In genomic region chr9:75147638-75148037, GRCh38 we compare ENCODE assay signal across 9 cellular contexts. TPM values are rescaled to one million over a fixed set of nuclear protein-coding genes. Genes with fewer than 3 reads are reported as not detected.
A peak's percentile ranks its signal among the peaks of the same experiment; 100 is the strongest.
DNase-seq lines count a peak whose midpoint lies in the region; ATAC-seq, FAIRE-seq and TF ChIP-seq lines count a peak whose summit lies in the region.
"Had no signal": no experiment of that assay in that cellular context is flagged by ENCODE, and none has a peak within 500 bp of the region (broad histone marks: within the 10 kb centered on the region; RNA-seq: fewer than 3 reads in every experiment).

No MANE protein-coding gene starts in this region.

- FAIRE-seq in D721Med (lab: Jason Lieb, UNC): no peak

- no peak for TF ChIP-seq CTCF in choroid plexus epithelial cell (conservative IDR thresholded peaks at IDR 0.05; ENCODE audit: low read depth, low read length)
- no peak for TF ChIP-seq CTCF in D721Med (IDR thresholded peaks at IDR 0.05; ENCODE audit: insufficient read depth, missing control alignments)
- no peak for TF ChIP-seq CTCF in neural progenitor cell (IDR thresholded peaks at IDR 0.05)

- H3F3A ChIP-seq in neural progenitor cell (ENCODE audit: low read depth): no peaks in the 10 kb centered on the region

- H3K4me3 ChIP-seq in choroid plexus epithelial cell (ENCODE audit: low read depth, low read length) (no peak overlapping the region), neural progenitor cell (no peak overlapping the region)

- no peak overlapping the region for H3K9ac ChIP-seq in neural progenitor cell

- H3K36me3 Mint-ChIP-seq in neural progenitor cell: no peaks in the 10 kb centered on the region

- peaks cover 31% of the 10 kb centered on the region for H3K36me3 ChIP-seq in KOPT-K1 (ENCODE audit: insufficient read depth, low read length)
- H3K36me3 ChIP-seq in neural progenitor cell: no peaks in the 10 kb centered on the region

- peaks cover 6% of the 10 kb centered on the region for H3K9me3 ChIP-seq in KOPT-K1 (ENCODE audit: insufficient read depth, low read length, poor library complexity, severe bottlenecking)
- H3K9me3 ChIP-seq in neural progenitor cell (ENCODE audit: low read depth): no peaks in the 10 kb centered on the region

- H3K27ac Mint-ChIP-seq in neural progenitor cell: no peak overlapping the region

- H3K9me3 Mint-ChIP-seq in neural progenitor cell: no peaks in the 10 kb centered on the region

- DNase-seq in AML-193 (lab: John Stamatoyannopoulos, UW) (peak; percentile 76 to 78), choroid plexus epithelial cell (ENCODE audit: low read depth) (peak; percentile 28), D721Med (ENCODE audit: insufficient read length, low spot score) (no peak), foreskin melanocyte (no peak), neural progenitor cell (ENCODE audit: low spot score) (no peak), midbrain (lab: John Stamatoyannopoulos, UW) (no peak)
- DNase-seq: hippocampal formation had no signal

- no peaks in the 10 kb centered on the region for H3K79me2 ChIP-seq in neural progenitor cell (ENCODE audit: low read depth)

- H3K4me1 ChIP-seq in neural progenitor cell: peaks cover 5% of the 10 kb centered on the region

- H3K4me3 Mint-ChIP-seq in neural progenitor cell: no peak overlapping the region

- ATAC-seq in GM19351 (IDR thresholded peaks at IDR 0.05; ENCODE audit: unreplicated experiment): peak; percentile 70

- peaks cover 9% of the 10 kb centered on the region for H3K4me1 Mint-ChIP-seq in neural progenitor cell

- no peaks in the 10 kb centered on the region for H3K27me3 Mint-ChIP-seq in neural progenitor cell (ENCODE audit: insufficient read depth, low read depth)

- no peak overlapping the region for H3K4me2 ChIP-seq in neural progenitor cell

- no peaks in the 10 kb centered on the region for H3K27me3 ChIP-seq in neural progenitor cell

- H3K27ac ChIP-seq in KOPT-K1 (ENCODE audit: low read depth, low read length, poor library complexity, severe bottlenecking) (peak overlapping the region; percentile 98), neural progenitor cell (no peak overlapping the region)

- no peaks in the 10 kb centered on the region for H4K20me1 ChIP-seq in neural progenitor cell (ENCODE audit: low read depth)

- no peak overlapping the region for H2AFZ ChIP-seq in neural progenitor cell (replicated peaks)

RNA-seq across cellular contexts. Expression of gene OSTF1, which starts 59.3 kb away (rescaled TPM):
- 1.3 and 2.7 TPM in 2 replicates for total RNA-seq in neural progenitor cell (ENCODE audit: low replicate concordance)

RNA-seq across cellular contexts. Expression of gene NMRK1, which starts 59.7 kb away (rescaled TPM):
- total RNA-seq in neural progenitor cell (ENCODE audit: low replicate concordance): 1.7 and 2.3 TPM in 2 replicates

Comparison
In these comparisons a context has a peak if more than half of its experiments do, and no peak if none do; other contexts are left out.
1. DNase-seq: peak in AML-193 (2 of 2) and choroid plexus epithelial cell (single experiment); none in D721Med (single experiment), foreskin melanocyte (single experiment), neural progenitor cell (single experiment) and midbrain (single experiment).